8 cellular contexts compared by ENCODE assay signal in the genomic region with DNA sequence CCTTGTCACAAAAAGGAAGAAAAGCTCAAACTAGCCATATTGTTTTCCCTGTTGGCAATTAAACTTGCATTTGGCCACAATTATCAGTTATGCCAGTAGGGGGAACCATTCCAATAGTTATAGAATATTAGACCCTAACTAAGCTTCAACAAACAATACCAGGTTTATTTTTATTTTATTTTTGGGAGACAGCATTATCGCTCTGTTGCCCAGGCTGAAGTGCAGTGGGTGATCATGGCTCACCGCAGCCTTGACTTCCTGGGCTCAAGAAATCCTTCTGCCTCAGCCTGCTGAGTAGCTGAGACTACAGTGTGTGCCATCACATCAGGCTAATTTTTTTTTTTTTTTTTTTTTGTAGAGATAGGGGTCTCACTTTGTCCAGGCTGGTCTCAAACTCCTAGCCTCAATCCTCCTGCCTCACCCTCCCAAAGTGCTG.
DNase-seq lines count a peak whose midpoint lies in the region; ATAC-seq and TF ChIP-seq lines count a peak whose summit lies in the region.

No MANE protein-coding gene starts in this region.

- DNase-seq in NCI-H2107 treated with DMSO at 0.1 percent for 48 hours (lab: John Stamatoyannopoulos, UW; ENCODE audit: unreplicated experiment): peak; percentile 8
- no peak for DNase-seq in NCI-H2107 (lab: John Stamatoyannopoulos, UW)
- peak; percentile 24 for DNase-seq in NCI-H2029 treated with DMSO at 0.1 percent for 48 hours (lab: John Stamatoyannopoulos, UW)
- DNase-seq in globus pallidus (ENCODE audit: low spot score): peak; percentile 41
- no peak for DNase-seq in sciatic nerve (ENCODE audit: low spot score)
- DNase-seq in HuH-7.5 (ENCODE audit: low spot score): no peak

- no peak overlapping the region for H3K4me3 ChIP-seq in WI38 (ENCODE audit: low read depth, low read length)

- peak; percentile 57 for ATAC-seq in GM19455 (IDR thresholded peaks at IDR 0.05; ENCODE audit: unreplicated experiment)
- peak; percentile 67 for ATAC-seq in sciatic nerve

- intact Hi-C loops in sciatic nerve (cut with DNase I): no loop called here

- peak; percentile 48; the same call in 1 of the 2 replicates for TF ChIP-seq CTCF in WI38 (IDR thresholded peaks at IDR 0.05; ENCODE audit: low read depth, low read length)

Comparison
In these comparisons a context has a peak if more than half of its experiments do, and no peak if none do; other contexts are left out.
1. DNase-seq: peak in NCI-H2107 treated with DMSO at 0.1 percent for 48 hours (single experiment), NCI-H2029 treated with DMSO at 0.1 percent for 48 hours (single experiment) and globus pallidus (single experiment); none in NCI-H2107 (single experiment), sciatic nerve (single experiment) and HuH-7.5 (single experiment).